In the genomic region with DNA sequence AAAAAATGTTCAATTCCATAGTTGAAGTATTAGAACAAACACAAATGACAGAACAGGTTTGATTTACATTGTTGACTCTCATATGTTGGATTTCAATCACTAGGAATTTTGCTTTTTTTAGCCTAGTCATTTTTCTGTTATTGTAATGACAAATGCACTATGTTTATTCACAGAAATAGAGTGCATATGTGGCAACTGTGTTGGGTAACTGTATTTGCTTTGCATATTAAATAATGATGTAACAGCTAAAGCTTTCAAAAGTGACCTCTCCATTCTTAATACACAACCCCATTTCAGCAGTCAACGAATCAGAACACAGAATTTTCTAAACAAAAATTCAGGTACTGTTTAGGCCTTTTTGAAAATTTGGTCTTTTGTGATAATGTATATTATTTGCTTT, we compare ENCODE assay signal across 16 cellular contexts. TPM values are rescaled to one million over a fixed set of nuclear protein-coding genes. Genes with fewer than 3 reads are reported as not detected.
"Had no signal": no experiment of that assay in that cellular context is flagged by ENCODE, and none has a peak within 500 bp of the region (broad histone marks: within the 10 kb centered on the region; RNA-seq: fewer than 3 reads in every experiment).

No MANE protein-coding gene starts in this region.

- H3K36me3 ChIP-seq: thyroid gland, uterus had no signal

- H3K27me3 ChIP-seq: hepatocyte, thyroid gland, uterus had no signal

- H3K4me1 ChIP-seq: uterus had no signal

- H3K9me3 ChIP-seq: thyroid gland, uterus had no signal

- H3K27ac ChIP-seq: hepatocyte, thyroid gland, uterus had no signal

- DNase-seq: activated CD4-positive, alpha-beta T cell treated with anti-CD3 and anti-CD28 coated beads, Interleukin-2, amount 10 ng/mL, durations not matched to agents 7 days and 5 days; activated CD4-positive, CD25-positive, alpha-beta regulatory T cell; activated CD8-positive, alpha-beta memory T cell treated with anti-CD3 and anti-CD28 coated beads, Interleukin-2, amount 50 U/mL, for 48 hours; activated naive CD4-positive, alpha-beta T cell treated with Interleukin-2 at 50 U/mL for 16 hours; activated naive CD8-positive, alpha-beta T cell treated with anti-CD3 and anti-CD28 coated beads, Interleukin-2, amount 50 U/mL, for 24 hours; central memory CD4-positive, alpha-beta T cell; effector CD8-positive, alpha-beta T cell; left ventricle myocardium superior; mesenchymal stem cell; SW 1271; thyroid gland; uterus had no signal

- H3K4me3 ChIP-seq: hepatocyte, thyroid gland, uterus had no signal

RNA-seq across cellular contexts. Expression of a gene that starts 54.0 kb away (rescaled TPM):
- total RNA-seq: activated CD4-positive, alpha-beta T cell treated with anti-CD3 and anti-CD28 coated beads, Interleukin-2, amount 10 ng/mL, durations not matched to agents 7 days and 5 days; kidney epithelial cell; left ventricle myocardium superior; natural killer cell treated with Interleukin-12 subunit alpha and Interleukin-12 subunit beta and Interleukin-15 and Interleukin-18, amount 100 ng/mL, for 72 hours; renal cortical epithelial cell had no signal
- polyA plus RNA-seq: hepatocyte had no signal
